Comparison of ENCODE assay signal across 8 cellular contexts in genomic region chr2:144357623-144358400, GRCh38.
A peak's percentile ranks its signal among the peaks of the same experiment; 100 is the strongest.
DNase-seq lines count a peak whose midpoint lies in the region; ATAC-seq and TF ChIP-seq lines count a peak whose summit lies in the region.

No MANE protein-coding gene starts in this region.

- peaks cover 18% of the 10 kb centered on the region for H3K4me1 Mint-ChIP-seq in activated naive CD4-positive, alpha-beta T cell treated with anti-CD3 and anti-CD28 coated beads for 36 hours (ENCODE audit: low read depth)

- no peak for TF ChIP-seq POLR2A in gastroesophageal sphincter (IDR thresholded peaks at IDR 0.05)

- no peaks in the 10 kb centered on the region for H3K27me3 ChIP-seq in gastroesophageal sphincter

- no peaks in the 10 kb centered on the region for H3K9me3 Mint-ChIP-seq in activated naive CD4-positive, alpha-beta T cell treated with anti-CD3 and anti-CD28 coated beads for 36 hours

- peak; percentile 61 for ATAC-seq in HG02943 (IDR thresholded peaks at IDR 0.05; ENCODE audit: low read depth, unreplicated experiment)
- ATAC-seq in gastroesophageal sphincter, result peak; percentile 65

- POLR2A ChIA-PET in HEK293T (lab: Yijun Ruan, JAX), result no interaction called here

- WGBS in gastroesophageal sphincter (ENCODE audit: low coverage in 1 of 2), 2 donors, result 57 to 66% methylated on average over 4 of the region's 4 CpGs
- 54% methylated on average over 4 of the region's 4 CpGs for WGBS in urinary bladder

- peak overlapping the region; percentile 31 for H3K9ac ChIP-seq in SK-N-MC (ENCODE audit: insufficient read length)

- TF ChIP-seq EP300 in gastroesophageal sphincter (IDR thresholded peaks at IDR 0.05), result no peak

- H3K9me3 ChIP-seq in SK-N-MC (ENCODE audit: low read depth, low read length) (no peaks in the 10 kb centered on the region), gastroesophageal sphincter (no peaks in the 10 kb centered on the region)

- no peak overlapping the region for H3K4me3 Mint-ChIP-seq in activated naive CD4-positive, alpha-beta T cell treated with anti-CD3 and anti-CD28 coated beads for 36 hours

- intact Hi-C loops in activated naive CD4-positive, alpha-beta T cell treated with anti-CD3 and anti-CD28 coated beads for 36 hours (cut with micrococcal nuclease), result loop anchor here (1.0 kb wide), 5 partner anchors 25 to 175 kb away; no protein-coding TSS in a partner anchor

- no peaks in the 10 kb centered on the region for H3K27me3 Mint-ChIP-seq in activated naive CD4-positive, alpha-beta T cell treated with anti-CD3 and anti-CD28 coated beads for 36 hours (ENCODE audit: low read depth)

- no peaks in the 10 kb centered on the region for H3K36me3 Mint-ChIP-seq in activated naive CD4-positive, alpha-beta T cell treated with anti-CD3 and anti-CD28 coated beads for 36 hours (ENCODE audit: low read depth)

- H3K4me1 ChIP-seq in gastroesophageal sphincter (no peaks in the 10 kb centered on the region), urinary bladder (ENCODE audit: insufficient read depth) (no peaks in the 10 kb centered on the region)

- CTCF ChIA-PET in activated naive CD4-positive, alpha-beta T cell treated with anti-CD3 and anti-CD28 coated beads for 36 hours (lab: Charles Lee), result no interaction called here
- CTCF ChIA-PET in HEK293T (lab: Yijun Ruan, JAX), result interaction anchor here (0.6 kb wide), 1 partner anchor 188 kb away, joined by 6 read pairs; no protein-coding TSS in a partner anchor

- H3K27ac ChIP-seq in SK-N-MC (peak overlapping the region; percentile 88), gastroesophageal sphincter (peak overlapping the region in 1 of 4 donors; percentile 32), urinary bladder (ENCODE audit: low read depth) (peak overlapping the region; percentile 23)

- H3K36me3 ChIP-seq in SK-N-MC (ENCODE audit: insufficient read depth, low read length) (no peaks in the 10 kb centered on the region), gastroesophageal sphincter (no peaks in the 10 kb centered on the region), urinary bladder (ENCODE audit: insufficient read depth) (no peaks in the 10 kb centered on the region)

- no peak overlapping the region for H3K4me3 ChIP-seq in SK-N-MC
- no peak overlapping the region for H3K4me3 ChIP-seq in gastroesophageal sphincter
- no peak overlapping the region for H3K4me3 ChIP-seq in urinary bladder (ENCODE audit: low read depth, low read length)

- no peak for TF ChIP-seq CTCF in gastroesophageal sphincter (IDR thresholded peaks at IDR 0.05)

- DNase-seq in activated naive CD4-positive, alpha-beta T cell treated with anti-CD3 and anti-CD28 coated beads for 36 hours, result peak; percentile 47
- DNase-seq in activated naive CD4-positive, alpha-beta T cell (lab: John Stamatoyannopoulos, UW), result no peak
- DNase-seq in SK-N-MC (ENCODE audit: low read depth, low spot score) (no peak), HEK293T (ENCODE audit: extremely low spot score) (no peak), GF-D8 (lab: John Stamatoyannopoulos, UW) (no peak)

- no peak overlapping the region for H3K27ac Mint-ChIP-seq in activated naive CD4-positive, alpha-beta T cell treated with anti-CD3 and anti-CD28 coated beads for 36 hours

TF ChIP-seq in HEK293T, 16 proteins besides CTCF, POLR2A, EP300 and RAD21:
- TF ChIP-seq TARDBP (IDR thresholded peaks at IDR 0.05) (no peak), PKNOX1 (IDR thresholded peaks at IDR 0.05) (no peak), SUZ12 (IDR thresholded peaks at IDR 0.05) (no peak), SP1 (IDR thresholded peaks at IDR 0.05) (no peak), HDGF (IDR thresholded peaks at IDR 0.05; ENCODE audit: borderline replicate concordance) (no peak), NFRKB (IDR thresholded peaks at IDR 0.05) (no peak), BHLHE40 (IDR thresholded peaks at IDR 0.05; ENCODE audit: borderline replicate concordance) (no peak), FOXM1 (IDR thresholded peaks at IDR 0.05; ENCODE audit: borderline replicate concordance) (no peak), L3MBTL2 (conservative IDR thresholded peaks at IDR 0.05) (no peak), FOXA1 (IDR thresholded peaks at IDR 0.05) (no peak), LEF1 (IDR thresholded peaks at IDR 0.05; ENCODE audit: borderline replicate concordance) (no peak), ELF4 (IDR thresholded peaks at IDR 0.05) (no peak), FOXK2 (IDR thresholded peaks at IDR 0.05) (no peak), ZNF384 (IDR thresholded peaks at IDR 0.05) (no peak)
